ENCODE assay signal across 10 cellular contexts in the genomic region with DNA sequence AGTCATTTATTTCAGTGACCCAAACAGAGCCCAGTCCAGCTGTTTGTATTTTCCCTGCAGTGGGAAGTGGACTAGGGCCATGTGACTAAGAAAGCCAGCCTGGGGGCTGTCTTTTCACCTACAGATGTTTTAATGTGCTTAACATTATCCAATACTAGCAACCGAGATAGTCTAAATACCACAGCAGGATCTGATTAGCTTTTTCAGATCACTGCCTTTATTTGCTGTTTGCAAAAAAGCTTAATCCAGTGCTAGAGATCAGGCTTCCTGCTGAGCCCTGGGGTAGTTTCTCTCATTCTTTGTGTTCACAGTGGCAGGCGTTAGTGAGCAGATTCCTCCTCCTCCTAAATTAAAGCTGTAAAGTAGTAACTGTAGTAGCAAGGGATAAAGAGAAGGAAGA. TPM values are rescaled to one million over a fixed set of nuclear protein-coding genes. Genes with fewer than 3 reads are reported as not detected.
A peak's percentile ranks its signal among the peaks of the same experiment; 100 is the strongest.
DNase-seq lines count a peak whose midpoint lies in the region; TF ChIP-seq lines count a peak whose summit lies in the region.
"Had no signal": no experiment of that assay in that cellular context is flagged by ENCODE, and none has a peak within 500 bp of the region (broad histone marks: within the 10 kb centered on the region; RNA-seq: fewer than 3 reads in every experiment).

No MANE protein-coding gene starts in this region.

- H4K91ac ChIP-seq in trophoblast cell (ENCODE audit: low read depth, low read length) = no peak overlapping the region

- H3K9ac ChIP-seq in fibroblast of lung (ENCODE audit: insufficient read depth, low read length) (no peak overlapping the region), trophoblast cell (ENCODE audit: low read length) (no peak overlapping the region)

- H3K27ac ChIP-seq in HEK293 (ENCODE audit: extremely low read depth, low read depth, low read length) (no peak overlapping the region), fibroblast of lung (ENCODE audit: insufficient read depth, low read length) (no peak overlapping the region), trophoblast cell (ENCODE audit: low read depth, low read length) (peak overlapping the region; percentile 82)
- H3K27ac ChIP-seq: cardiac muscle cell had no signal

- H3K79me2 ChIP-seq in fibroblast of lung (ENCODE audit: control insufficient read depth, insufficient read depth, low read length) = peaks cover 27% of the 10 kb centered on the region
- no peaks in the 10 kb centered on the region for H3K79me2 ChIP-seq in trophoblast cell (ENCODE audit: control insufficient read depth, insufficient read depth, low read length, poor library complexity)

- H3K4me3 ChIP-seq in HEK293 (ENCODE audit: low read depth, low read length) = no peak overlapping the region
- no peak overlapping the region for H3K4me3 ChIP-seq in fibroblast of lung (replicated peaks in 1 of 4; ENCODE audit: control extremely low read depth in 1 of 4, insufficient read depth in 1 of 4, low read depth in 3 of 4, low read length in 4 of 4)
- no peak overlapping the region for H3K4me3 ChIP-seq in trophoblast cell (ENCODE audit: low read depth, low read length)
- H3K4me3 ChIP-seq: cardiac muscle cell had no signal

- DNase-seq in NCI-H82 treated with DMSO at 0.1 percent for 48 hours (lab: John Stamatoyannopoulos, UW; ENCODE audit: unreplicated experiment) (peak; percentile 51), fibroblast of lung (ENCODE audit: low read depth in 2 of 2) (peak; percentile 32 to 50), trophoblast cell (peak; percentile 14 to 38)
- no peak for DNase-seq in activated CD4-positive, alpha-beta T cell treated with anti-CD3 and anti-CD28 coated beads, Interleukin-2, amount 10 ng/mL, durations not matched to agents 7 days and 5 days
- DNase-seq in activated T-cell treated with anti-CD3 and anti-CD28 coated beads, Interleukin-2, amount 50 U/mL, for 48 hours = no peak
- DNase-seq in activated CD8-positive, alpha-beta memory T cell treated with anti-CD3 and anti-CD28 coated beads, Interleukin-2, amount 50 U/mL, for 4 hours = no peak
- DNase-seq: activated CD8-positive, alpha-beta T cell treated with anti-CD3 and anti-CD28 coated beads, Interleukin-2, amount 10 ng/mL, durations not matched to agents 7 days and 5 days; right cardiac atrium had no signal

- no peak overlapping the region for H3K4me3 Mint-ChIP-seq in activated CD4-positive, alpha-beta T cell treated with anti-CD3 and anti-CD28 coated beads, Interleukin-2, amount 10 ng/mL, durations not matched to agents 7 days and 5 days
- H3K4me3 Mint-ChIP-seq: activated CD8-positive, alpha-beta T cell treated with anti-CD3 and anti-CD28 coated beads, Interleukin-2, amount 10 ng/mL, durations not matched to agents 7 days and 5 days had no signal

- no peak overlapping the region for H3K27ac Mint-ChIP-seq in activated CD4-positive, alpha-beta T cell treated with anti-CD3 and anti-CD28 coated beads, Interleukin-2, amount 10 ng/mL, durations not matched to agents 7 days and 5 days
- H3K27ac Mint-ChIP-seq: activated CD8-positive, alpha-beta T cell treated with anti-CD3 and anti-CD28 coated beads, Interleukin-2, amount 10 ng/mL, durations not matched to agents 7 days and 5 days had no signal

- POLR2A ChIA-PET in HEK293 (lab: Yijun Ruan, JAX) = interaction anchor here (0.7 to 0.8 kb wide), 2 partner anchors 13 to 69 kb away, joined by 3 read pairs; no protein-coding TSS in a partner anchor
- POLR2A ChIA-PET in activated CD4-positive, alpha-beta T cell treated with anti-CD3 and anti-CD28 coated beads, Interleukin-2, amount 10 ng/mL, durations not matched to agents 7 days and 5 days (lab: Charles Lee) = no interaction called here

- H3K4ac ChIP-seq in trophoblast cell (ENCODE audit: low read depth, low read length) = no peak overlapping the region

- H3K79me1 ChIP-seq in trophoblast cell (ENCODE audit: low read length) = peaks cover 19% of the 10 kb centered on the region

- H3K27me3 ChIP-seq in fibroblast of lung (ENCODE audit: control insufficient read depth, insufficient read depth, low read length) (no peaks in the 10 kb centered on the region), trophoblast cell (ENCODE audit: insufficient read depth, low read length) (no peaks in the 10 kb centered on the region)
- H3K27me3 ChIP-seq: cardiac muscle cell had no signal

- H2AK5ac ChIP-seq in trophoblast cell (ENCODE audit: low read length) = no peak overlapping the region

- H2BK120ac ChIP-seq in trophoblast cell (ENCODE audit: insufficient read depth, low read length, poor library complexity) = peak overlapping the region; percentile 38

- no peaks in the 10 kb centered on the region for H3K4me1 Mint-ChIP-seq in activated CD4-positive, alpha-beta T cell treated with anti-CD3 and anti-CD28 coated beads, Interleukin-2, amount 10 ng/mL, durations not matched to agents 7 days and 5 days

- H3K36me3 ChIP-seq in HEK293 (ENCODE audit: control insufficient read depth in 2 of 2, insufficient read depth in 1 of 2, low read length in 2 of 2) (no peaks in the 10 kb centered on the region), fibroblast of lung (ENCODE audit: control insufficient read depth, insufficient read depth, low read length) (no peaks in the 10 kb centered on the region), trophoblast cell (ENCODE audit: control insufficient read depth in 1 of 2, insufficient read depth in 2 of 2, low read length in 2 of 2) (no peaks in the 10 kb centered on the region)
- H3K36me3 ChIP-seq: cardiac muscle cell had no signal

- no peak overlapping the region for H4K12ac ChIP-seq in trophoblast cell (ENCODE audit: low read depth, low read length)

- H4K8ac ChIP-seq in trophoblast cell (ENCODE audit: low read depth, low read length) = no peak overlapping the region

- WGBS in trophoblast cell (ENCODE audit: extremely low coverage, insufficient coverage, insufficient read length) = no CpG with 5 or more reads among the region's 2 CpGs

- H3K9me3 Mint-ChIP-seq in activated CD4-positive, alpha-beta T cell treated with anti-CD3 and anti-CD28 coated beads, Interleukin-2, amount 10 ng/mL, durations not matched to agents 7 days and 5 days = no peaks in the 10 kb centered on the region

- H3K36me3 Mint-ChIP-seq in activated CD4-positive, alpha-beta T cell treated with anti-CD3 and anti-CD28 coated beads, Interleukin-2, amount 10 ng/mL, durations not matched to agents 7 days and 5 days (ENCODE audit: low read depth) = no peaks in the 10 kb centered on the region

- no peak overlapping the region for H2BK12ac ChIP-seq in trophoblast cell (ENCODE audit: low read length)

- peaks cover 24% of the 10 kb centered on the region for H3K27me3 Mint-ChIP-seq in activated CD4-positive, alpha-beta T cell treated with anti-CD3 and anti-CD28 coated beads, Interleukin-2, amount 10 ng/mL, durations not matched to agents 7 days and 5 days

- H3K23ac ChIP-seq in trophoblast cell (ENCODE audit: low read length) = no peak overlapping the region

- no peak for TF ChIP-seq CTCF in HEK293 (tag by site-specific recombination; IDR thresholded peaks at IDR 0.05)
- TF ChIP-seq CTCF in fibroblast of lung (conservative IDR thresholded peaks at IDR 0.05 in 1 of 2, IDR thresholded peaks at IDR 0.05 in 1 of 2; ENCODE audit: low read depth in 1 of 2, low read length in 2 of 2) = no peak

- H2AFZ ChIP-seq in fibroblast of lung (ENCODE audit: low read length) (no peak overlapping the region), trophoblast cell (ENCODE audit: insufficient read depth, low read length, poor library complexity) (no peak overlapping the region)

- H3K9me3 ChIP-seq in HEK293 (ENCODE audit: control insufficient read depth, insufficient read depth, low read depth, low read length) (no peaks in the 10 kb centered on the region), fibroblast of lung (ENCODE audit: control insufficient read depth, insufficient read depth, low read depth, low read length) (no peaks in the 10 kb centered on the region), trophoblast cell (ENCODE audit: insufficient read depth, low read depth, low read length) (no peaks in the 10 kb centered on the region)

- CTCF ChIA-PET in HEK293 (lab: Yijun Ruan, JAX) = interaction anchor here (0.6 to 0.9 kb wide), 5 partner anchors 41 to 1300 kb away, joined by 3 to 6 read pairs (median 4); no protein-coding TSS in a partner anchor
- CTCF ChIA-PET in activated CD4-positive, alpha-beta T cell treated with anti-CD3 and anti-CD28 coated beads, Interleukin-2, amount 10 ng/mL, durations not matched to agents 7 days and 5 days (lab: Charles Lee) = interaction anchor here (0.6 kb wide), 1 partner anchor 231 kb away, joined by 4 read pairs; no protein-coding TSS in a partner anchor

- H3K4me2 ChIP-seq in fibroblast of lung (ENCODE audit: extremely low read depth, insufficient read depth, low read length) (peak overlapping the region; percentile 38), trophoblast cell (ENCODE audit: low read length) (peak overlapping the region; percentile 19)

- no peaks in the 10 kb centered on the region for H4K20me1 ChIP-seq in fibroblast of lung (ENCODE audit: control insufficient read depth, extremely low read depth, insufficient read depth, low read length)

- H2BK5ac ChIP-seq in trophoblast cell (ENCODE audit: low read depth, low read length, poor library complexity) = peak overlapping the region; percentile 79

- H3K14ac ChIP-seq in trophoblast cell (ENCODE audit: low read length) = no peak overlapping the region

- H3K4me1 ChIP-seq in HEK293 (ENCODE audit: control insufficient read depth, insufficient read depth, low read length) = peaks cover 11% of the 10 kb centered on the region; the same call in 1 of the 2 replicates
- peaks cover 3% of the 10 kb centered on the region for H3K4me1 ChIP-seq in fibroblast of lung (ENCODE audit: control insufficient read depth, extremely low read depth, insufficient read depth, low read length)
- peaks cover 12 to 17% of the 10 kb centered on the region in 2 experiments for H3K4me1 ChIP-seq in trophoblast cell (ENCODE audit: control insufficient read depth in 1 of 2, insufficient read depth in 2 of 2, low read length in 2 of 2)

- H3K18ac ChIP-seq in trophoblast cell (ENCODE audit: low read length) = no peak overlapping the region

TF ChIP-seq in HEK293, 187 proteins besides CTCF, POLR2A, EP300 and RAD21 (continues in another document):
- TF ChIP-seq ZNF596 (tag by site-specific recombination; IDR thresholded peaks at IDR 0.05) = no peak
- TF ChIP-seq ZNF404 (tag by site-specific recombination; IDR thresholded peaks at IDR 0.05) = no peak
- TF ChIP-seq ZNF610 (tag by site-specific recombination; IDR thresholded peaks at IDR 0.05; ENCODE audit: borderline replicate concordance) = no peak
- TF ChIP-seq ZNF48 (tag by site-specific recombination; IDR thresholded peaks at IDR 0.05) = no peak
- no peak for TF ChIP-seq SP2 (tag by site-specific recombination; IDR thresholded peaks at IDR 0.05)
- TF ChIP-seq ZNF214 (tag by site-specific recombination; IDR thresholded peaks at IDR 0.05; ENCODE audit: borderline replicate concordance) = no peak

RNA-seq across cellular contexts. Expression of gene ZC3H12C, which starts 35.0 kb away (rescaled TPM):
- total RNA-seq in fibroblast of lung = 8.5 and 10.1 TPM in 2 replicates
- 7.2 and 8.2 TPM in 2 replicates for polyA plus RNA-seq in fibroblast of lung
- polyA plus RNA-seq in fibroblast of lung (2012) = 3.0 and 3.3 TPM in 2 replicates
- 6.0 and 10.0 TPM in 2 replicates for polyA minus RNA-seq in fibroblast of lung (ENCODE audit: low replicate concordance)
- polyA plus RNA-seq in trophoblast cell (2013) = 8.1 and 8.4 TPM in 2 replicates
- under 1 TPM; 0.40 to 0.50 TPM for total RNA-seq in activated CD4-positive, alpha-beta T cell treated with anti-CD3 and anti-CD28 coated beads, Interleukin-2, amount 10 ng/mL, durations not matched to agents 7 days and 5 days

Comparison
In these comparisons a context has a peak if more than half of its experiments do, and no peak if none do; other contexts are left out.
1. DNase-seq: peak in NCI-H82 treated with DMSO at 0.1 percent for 48 hours (single experiment), fibroblast of lung (2 of 2) and trophoblast cell (2 of 2); none in activated CD4-positive, alpha-beta T cell treated with anti-CD3 and anti-CD28 coated beads, Interleukin-2, amount 10 ng/mL, durations not matched to agents 7 days and 5 days (single experiment), activated T-cell treated with anti-CD3 and anti-CD28 coated beads, Interleukin-2, amount 50 U/mL, for 48 hours (0 of 2) and activated CD8-positive, alpha-beta memory T cell treated with anti-CD3 and anti-CD28 coated beads, Interleukin-2, amount 50 U/mL, for 4 hours (single experiment).